In the genomic region with DNA sequence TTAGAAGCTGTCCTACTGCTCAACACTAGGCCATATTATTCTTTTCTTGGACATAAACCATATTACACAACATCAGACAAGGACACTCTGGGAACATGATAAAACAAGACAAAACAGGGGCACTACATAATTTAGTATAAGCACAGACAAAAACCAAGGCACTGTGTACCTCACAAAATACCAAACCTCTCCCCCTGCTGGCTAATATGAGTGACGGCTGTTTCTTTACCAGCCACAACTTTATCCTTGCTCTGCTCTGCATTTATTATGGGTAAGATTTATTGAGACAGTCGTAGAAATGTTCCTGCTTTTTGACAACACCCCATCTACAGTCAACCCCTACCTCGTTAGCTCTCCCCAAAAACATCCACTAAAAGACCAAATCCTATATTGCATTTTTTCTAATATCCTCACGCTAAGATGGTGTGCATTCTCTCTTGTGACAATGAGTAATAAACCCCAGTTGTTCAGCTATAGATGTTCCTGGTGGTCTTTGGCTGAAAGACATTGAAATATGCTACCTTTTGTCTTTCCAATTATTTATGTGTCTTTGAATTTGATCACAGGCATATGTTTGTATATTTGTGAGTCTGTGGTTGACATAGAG, we compare ENCODE assay signal across 8 cellular contexts. TPM values are rescaled to one million over a fixed set of nuclear protein-coding genes. Genes with fewer than 3 reads are reported as not detected.
DNase-seq lines count a peak whose midpoint lies in the region; ATAC-seq, FAIRE-seq and TF ChIP-seq lines count a peak whose summit lies in the region.

No MANE protein-coding gene starts in this region.

- WGBS in K562 (ENCODE audit: insufficient coverage, low coverage, missing lambda C conversion rate): 33% methylated on average over 4 of the region's 4 CpGs
- WGBS in mesenchymal stem cell: 31% methylated on average over 4 of the region's 4 CpGs

- TF ChIP-seq CTCF in DOHH2 (IDR thresholded peaks at IDR 0.05; ENCODE audit: low read depth, low read length, poor library complexity, severe bottlenecking) (peak; percentile 50), LNCaP clone FGC (IDR thresholded peaks at IDR 0.05; ENCODE audit: control insufficient read depth, extremely low read depth, insufficient read depth) (peak; percentile 59), K562 (IDR thresholded peaks at IDR 0.05 in 2 of 3, conservative IDR thresholded peaks at IDR 0.05 in 1 of 3; ENCODE audit: insufficient read depth in 2 of 3, low read depth in 1 of 3, low read length in 3 of 3) (peak; percentile 55 to 62 (median 61))

- DNase-seq in LNCaP clone FGC (ENCODE audit: low read depth) (no peak), K562 (ENCODE audit: extremely low read depth in 1 of 4, low spot score in 3 of 4) (peak; percentile 20 to 50 (median 44)), mesenchymal stem cell (peak; percentile 25), globus pallidus (ENCODE audit: low spot score) (no peak)
- DNase-seq in activated naive CD4-positive, alpha-beta T cell (lab: John Stamatoyannopoulos, UW): no peak

- no peaks in the 10 kb centered on the region for H3K27me3 ChIP-seq in DOHH2 (ENCODE audit: control insufficient read depth, low read length)
- no peaks in the 10 kb centered on the region for H3K27me3 ChIP-seq in K562 (ENCODE audit: control insufficient read depth in 2 of 2, insufficient read depth in 2 of 2, low read length in 2 of 2)
- no peaks in the 10 kb centered on the region for H3K27me3 ChIP-seq in mesenchymal stem cell (ENCODE audit: control insufficient read depth in 1 of 2, insufficient read depth in 1 of 2, low read length in 2 of 2)

- H3K9me3 ChIP-seq in DOHH2 (ENCODE audit: control insufficient read depth, insufficient read depth, low read length): no peaks in the 10 kb centered on the region
- H3K9me3 ChIP-seq in K562 (replicated peaks; ENCODE audit: control insufficient read depth, insufficient read depth, low read depth, low read length): no peaks in the 10 kb centered on the region
- H3K9me3 ChIP-seq in mesenchymal stem cell (ENCODE audit: control insufficient read depth, low read length): no peaks in the 10 kb centered on the region

- no peaks in the 10 kb centered on the region for H3K79me1 ChIP-seq in mesenchymal stem cell (replicated peaks; ENCODE audit: low read length, poor library complexity, severe bottlenecking)

- no peak overlapping the region for H3K27ac ChIP-seq in DOHH2 (ENCODE audit: low read depth, low read length)
- no peak overlapping the region for H3K27ac ChIP-seq in K562 (ENCODE audit: extremely low read depth, low read depth, low read length)
- no peak overlapping the region for H3K27ac ChIP-seq in mesenchymal stem cell (ENCODE audit: low read length, poor library complexity, severe bottlenecking)

- intact Hi-C loops in K562 (cut with micrococcal nuclease): no loop called here

- H3K4me2 ChIP-seq in DOHH2 (ENCODE audit: low read length): no peak overlapping the region
- no peak overlapping the region for H3K4me2 ChIP-seq in K562 (ENCODE audit: insufficient read depth, low read length)
- H3K4me2 ChIP-seq in mesenchymal stem cell (ENCODE audit: low read length, poor library complexity, severe bottlenecking): no peak overlapping the region

- H3K79me2 ChIP-seq in DOHH2 (ENCODE audit: control insufficient read depth, low read length): no peaks in the 10 kb centered on the region
- no peaks in the 10 kb centered on the region for H3K79me2 ChIP-seq in K562 (ENCODE audit: control insufficient read depth, insufficient read depth, low read length)

- H3K23ac ChIP-seq in mesenchymal stem cell (ENCODE audit: low read length in 2 of 2): no peak overlapping the region

- H3K4me1 ChIP-seq in DOHH2 (ENCODE audit: control insufficient read depth, low read length) (no peaks in the 10 kb centered on the region), K562 (replicated peaks in 1 of 2; ENCODE audit: control insufficient read depth in 2 of 2, insufficient read depth in 2 of 2, low read length in 2 of 2) (no peaks in the 10 kb centered on the region), mesenchymal stem cell (ENCODE audit: control insufficient read depth, insufficient read depth, low read depth, low read length) (no peaks in the 10 kb centered on the region)

- no TSS peak for BruUV-seq in K562 (replicated peaks; lab: Mats Ljungman, UMichigan)

- ATAC-seq in K562: peak; percentile 89
- no peak for ATAC-seq in GM18907 (IDR thresholded peaks at IDR 0.05; ENCODE audit: unreplicated experiment)
- ATAC-seq in HG02763 (IDR thresholded peaks at IDR 0.05; ENCODE audit: unreplicated experiment): no peak

- 0 out of 2 replicates have a peak, but pooled peaks cover 4% of the 10 kb centered on the region for H4K20me1 ChIP-seq in DOHH2 (ENCODE audit: control insufficient read depth, insufficient read depth, low read depth, low read length)
- H4K20me1 ChIP-seq in K562 (replicated peaks; ENCODE audit: control insufficient read depth, insufficient read depth, low read length): no peaks in the 10 kb centered on the region

- no peak overlapping the region for H2AK5ac ChIP-seq in mesenchymal stem cell (ENCODE audit: low read length, severe bottlenecking)

- FAIRE-seq in K562 (lab: Jason Lieb, UNC): peak; percentile 72

- no peak overlapping the region for H3K18ac ChIP-seq in mesenchymal stem cell (ENCODE audit: low read depth in 1 of 2, low read length in 2 of 2)

- peak in 1 of 2 experiments; percentile 43; a peak in 1 of 4 replicates for TF ChIP-seq RAD21 in K562 (CRISPR knock-in tag; conservative IDR thresholded peaks at IDR 0.05 in 1 of 2, IDR thresholded peaks at IDR 0.05 in 1 of 2)

- POLR2A ChIA-PET in K562 (lab: Yijun Ruan, JAX): interaction anchor here (0.8 to 1.5 kb wide), 3 partner anchors 14 to 173 kb away, joined by 3 to 4 read pairs (median 3); a partner anchor contains a TSS

- H3K36me3 ChIP-seq in DOHH2 (ENCODE audit: control insufficient read depth, low read length) (no peaks in the 10 kb centered on the region), K562 (ENCODE audit: control insufficient read depth, insufficient read depth, low read length) (peaks cover 5% of the 10 kb centered on the region; the same call in 2 of the 3 replicates), mesenchymal stem cell (ENCODE audit: control insufficient read depth in 1 of 2, insufficient read depth in 2 of 2, low read depth in 1 of 2, low read length in 2 of 2) (peaks cover 0 to 6% of the 10 kb centered on the region in 2 experiments)

- no peak for TF ChIP-seq POLR2A in K562 (conservative IDR thresholded peaks at IDR 0.05)

- H4K8ac ChIP-seq in mesenchymal stem cell (ENCODE audit: low read length): no peak overlapping the region

- H3K9ac ChIP-seq in K562 (ENCODE audit: insufficient read depth in 1 of 2, low read depth in 2 of 2, low read length in 2 of 2) (no peak overlapping the region), mesenchymal stem cell (ENCODE audit: low read length) (no peak overlapping the region)

- H3K4me3 ChIP-seq in DOHH2 (ENCODE audit: low read length) (no peak overlapping the region), LNCaP clone FGC (ENCODE audit: low read depth, low read length) (no peak overlapping the region), K562 (no peak overlapping the region), mesenchymal stem cell (ENCODE audit: insufficient read depth in 1 of 2, low read depth in 1 of 2, low read length in 2 of 2) (no peak overlapping the region)

- no peak overlapping the region for H2BK120ac ChIP-seq in mesenchymal stem cell (ENCODE audit: low read depth, low read length)

- no peak for TF ChIP-seq EP300 in K562 (IDR thresholded peaks at IDR 0.05; ENCODE audit: low read length)

- no peak overlapping the region for H2BK12ac ChIP-seq in mesenchymal stem cell (ENCODE audit: low read length in 2 of 2)

- CTCF ChIA-PET in K562 (lab: Yijun Ruan, JAX; ENCODE audit: low intra/inter-chr PET ratio): interaction anchor here (0.6 kb wide), 1 partner anchor 12 kb away, joined by 3 read pairs; no protein-coding TSS in a partner anchor

- H2BK5ac ChIP-seq in mesenchymal stem cell (ENCODE audit: low read depth, low read length, poor library complexity, severe bottlenecking): no peak overlapping the region

- no peak overlapping the region for H2BK15ac ChIP-seq in mesenchymal stem cell (ENCODE audit: low read depth, poor library complexity, severe bottlenecking)

- H3K14ac ChIP-seq in mesenchymal stem cell (ENCODE audit: low read length in 2 of 2): no peak overlapping the region

- no peak overlapping the region; the same call in 1 of the 2 replicates for H2AFZ ChIP-seq in K562 (ENCODE audit: low read depth, low read length)
- H2AFZ ChIP-seq in mesenchymal stem cell (ENCODE audit: low read depth, low read length): no peak overlapping the region

- H3K9me2 ChIP-seq in DOHH2 (replicated peaks; ENCODE audit: control insufficient read depth, low read length): no peaks in the 10 kb centered on the region

- no peaks in the 10 kb centered on the region for H3K9me1 ChIP-seq in K562 (ENCODE audit: control insufficient read depth, insufficient read depth, low read length)

- in situ Hi-C loops in K562 (cut with MboI): no loop called here

- no peak overlapping the region for H4K91ac ChIP-seq in mesenchymal stem cell (ENCODE audit: low read length)

- H3F3A ChIP-seq in DOHH2 (ENCODE audit: control insufficient read depth, insufficient read depth): no peaks in the 10 kb centered on the region

- H3K4ac ChIP-seq in mesenchymal stem cell (ENCODE audit: low read depth in 1 of 2, low read length in 2 of 2): no peak overlapping the region

RNA-seq across cellular contexts. Expression of a gene that starts 23.8 kb away (rescaled TPM):
- total RNA-seq in K562 (2011; cell fraction: chromatin; rRNA removed; ENCODE audit: low replicate concordance): 19.9 and 30.6 TPM in 2 replicates
- 30.3 and 30.7 TPM in 2 replicates for total RNA-seq in K562 (2011; cell fraction: nucleolus; rRNA removed)
- total RNA-seq in K562 (2011; cell fraction: nucleoplasm; rRNA removed): 29.0 and 30.1 TPM in 2 replicates
- 92.2 and 119 TPM in 2 replicates for total RNA-seq in K562 (2014; rRNA removed)
- total RNA-seq in K562 (2014; rRNA removed; fragmentation: Illumina TruSeq; extraction: Trizol): 126 and 174 TPM in 2 replicates
- total RNA-seq in K562 (2015; rRNA removed; fragmentation: Illumina TruSeq; extraction: Trizol): 150 and 160 TPM in 2 replicates
- total RNA-seq in K562 (2021): 113 and 123 TPM in 2 replicates
- polyA plus RNA-seq in K562 (2011; rRNA removed): 143 and 156 TPM in 2 replicates
- polyA plus RNA-seq in K562 (2011; cell fraction: cytosol; rRNA removed): 189 and 193 TPM in 2 replicates
- 115 and 130 TPM in 2 replicates for polyA plus RNA-seq in K562 (2011; cell fraction: nucleus; rRNA removed)
- polyA plus RNA-seq in K562 (2012): 130 and 140 TPM in 2 replicates
- 115 and 122 TPM in 2 replicates for polyA plus RNA-seq in K562 (2014; fragmentation: Illumina TruSeq; extraction: Trizol)
- 100 to 1,000 TPM; 322 to 333 TPM for polyA plus RNA-seq in K562 (2014; fragmentation: Nextera tagmentation; extraction: Ambion mirVana)
- 121 and 149 TPM in 2 replicates for polyA plus RNA-seq in K562 (2014; rRNA removed)
- 35.4 and 40.0 TPM in 2 replicates for polyA minus RNA-seq in K562 (2011; rRNA and poly(A)+ RNA removed)
- polyA minus RNA-seq in K562 (2011; cell fraction: cytosol; rRNA and poly(A)+ RNA removed): 15.2 and 16.0 TPM in 2 replicates
- polyA minus RNA-seq in K562 (2011; cell fraction: nucleus; rRNA and poly(A)+ RNA removed): 15.9 and 21.0 TPM in 2 replicates
- polyA plus RNA-seq in mesenchymal stem cell (2013, experiment 1 of 2): 31.6 TPM
- polyA plus RNA-seq in mesenchymal stem cell (2013, experiment 2 of 2): 33.7 TPM

RNA-seq across cellular contexts. Expression of a gene that starts 29.7 kb away (rescaled TPM):
- total RNA-seq in K562 (2011; cell fraction: chromatin; rRNA removed; ENCODE audit: low replicate concordance): 13.4 and 14.5 TPM in 2 replicates
- total RNA-seq in K562 (2011; cell fraction: nucleolus; rRNA removed): 8.8 and 9.7 TPM in 2 replicates
- total RNA-seq in K562 (2011; cell fraction: nucleoplasm; rRNA removed): 19.6 and 32.7 TPM in 2 replicates
- 32.9 and 46.2 TPM in 2 replicates for total RNA-seq in K562 (2014; rRNA removed)
- 39.3 and 40.8 TPM in 2 replicates for total RNA-seq in K562 (2014; rRNA removed; fragmentation: Illumina TruSeq; extraction: Trizol)
- 51.3 and 51.5 TPM in 2 replicates for total RNA-seq in K562 (2015; rRNA removed; fragmentation: Illumina TruSeq; extraction: Trizol)
- total RNA-seq in K562 (2021): 44.6 and 49.7 TPM in 2 replicates
- 74.6 and 77.8 TPM in 2 replicates for polyA plus RNA-seq in K562 (2011; rRNA removed)
- polyA plus RNA-seq in K562 (2011; cell fraction: cytosol; rRNA removed): 56.3 and 72.0 TPM in 2 replicates
- 35.3 and 42.5 TPM in 2 replicates for polyA plus RNA-seq in K562 (2011; cell fraction: nucleus; rRNA removed)
- 47.5 and 59.4 TPM in 2 replicates for polyA plus RNA-seq in K562 (2012)
- 71.7 and 94.8 TPM in 2 replicates for polyA plus RNA-seq in K562 (2014; fragmentation: Illumina TruSeq; extraction: Trizol)
- 10 to 100 TPM; 17.8 to 30.9 TPM for polyA plus RNA-seq in K562 (2014; fragmentation: Nextera tagmentation; extraction: Ambion mirVana)
- polyA plus RNA-seq in K562 (2014; rRNA removed): 58.1 and 64.1 TPM in 2 replicates
- polyA minus RNA-seq in K562 (2011; rRNA and poly(A)+ RNA removed): 27.6 and 29.1 TPM in 2 replicates
- polyA minus RNA-seq in K562 (2011; cell fraction: cytosol; rRNA and poly(A)+ RNA removed): 12.3 and 21.0 TPM in 2 replicates
- 8.5 and 12.9 TPM in 2 replicates for polyA minus RNA-seq in K562 (2011; cell fraction: nucleus; rRNA and poly(A)+ RNA removed)
- polyA plus RNA-seq in mesenchymal stem cell (2013, experiment 1 of 2): 57.2 TPM
- polyA plus RNA-seq in mesenchymal stem cell (2013, experiment 2 of 2): 54.2 TPM

RNA-seq across cellular contexts. Expression of a gene that starts 38.3 kb away (rescaled TPM):
- not detected in 2 replicates for total RNA-seq in K562 (2011; cell fraction: chromatin; rRNA removed; ENCODE audit: low replicate concordance)
- total RNA-seq in K562 (2011; cell fraction: nucleolus; rRNA removed): not detected in 2 replicates
- not detected in 2 replicates for total RNA-seq in K562 (2011; cell fraction: nucleoplasm; rRNA removed)
- total RNA-seq in K562 (2014; rRNA removed) (not detected in 2 replicates), K562 (2014; rRNA removed; fragmentation: Illumina TruSeq; extraction: Trizol) (not detected in 2 replicates), K562 (2015; rRNA removed; fragmentation: Illumina TruSeq; extraction: Trizol) (not detected in 2 replicates), K562 (2021) (not detected in 2 replicates)
- polyA plus RNA-seq in K562 (2011; rRNA removed) (not detected in 2 replicates), K562 (2014; fragmentation: Illumina TruSeq; extraction: Trizol) (not detected in 2 replicates), K562 (2014; fragmentation: Nextera tagmentation; extraction: Ambion mirVana) (not detected), K562 (2014; rRNA removed) (not detected in 2 replicates)
- not detected in 2 replicates for polyA plus RNA-seq in K562 (2011; cell fraction: cytosol; rRNA removed)
- not detected in 2 replicates for polyA plus RNA-seq in K562 (2011; cell fraction: nucleus; rRNA removed)
- 0.68 and 1.5 TPM in 2 replicates for polyA plus RNA-seq in K562 (2012)
- polyA minus RNA-seq in K562 (2011; rRNA and poly(A)+ RNA removed): not detected in 2 replicates
- polyA minus RNA-seq in K562 (2011; cell fraction: cytosol; rRNA and poly(A)+ RNA removed): not detected in 2 replicates
- polyA minus RNA-seq in K562 (2011; cell fraction: nucleus; rRNA and poly(A)+ RNA removed): not detected in 2 replicates
- not detected for polyA plus RNA-seq in mesenchymal stem cell (2013, experiment 1 of 2)
- not detected for polyA plus RNA-seq in mesenchymal stem cell (2013, experiment 2 of 2)

Comparison
In these comparisons a context has a peak if more than half of its experiments do, and no peak if none do; other contexts are left out.
1. DNase-seq: peak in K562 (4 of 4) and mesenchymal stem cell (single experiment); none in LNCaP clone FGC (single experiment), globus pallidus (single experiment) and activated naive CD4-positive, alpha-beta T cell (0 of 4).
2. Peak in every context shown above with its lines, with median percentiles within 50 percentile points of each other: CTCF ChIP-seq.